2 cellular contexts compared by ENCODE assay signal in the genomic region with DNA sequence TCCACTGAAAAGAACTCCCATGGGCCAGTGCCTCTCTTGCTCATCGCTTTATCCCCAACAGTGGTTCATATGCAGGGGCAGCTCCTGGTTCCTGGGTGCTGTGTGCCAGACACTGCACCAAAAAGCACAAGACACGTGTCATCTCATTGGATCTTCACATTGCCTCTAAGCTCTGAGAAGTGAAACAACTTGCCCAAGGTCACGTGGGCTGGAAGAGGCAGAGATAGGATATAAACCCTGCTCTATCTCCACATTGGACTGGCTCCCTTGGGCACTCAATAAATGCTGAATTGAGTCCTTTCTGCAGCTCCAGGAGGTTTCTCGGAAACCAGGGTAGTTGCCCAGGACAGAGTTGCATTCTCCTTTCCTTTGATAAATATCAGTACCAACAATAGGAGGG.
TF ChIP-seq lines count a peak whose summit lies in the region.

No MANE protein-coding gene starts in this region.

TF ChIP-seq in HepG2, 621 proteins besides CTCF, POLR2A, EP300 and RAD21 (continued from another document):
- TF ChIP-seq, protein P1, sequence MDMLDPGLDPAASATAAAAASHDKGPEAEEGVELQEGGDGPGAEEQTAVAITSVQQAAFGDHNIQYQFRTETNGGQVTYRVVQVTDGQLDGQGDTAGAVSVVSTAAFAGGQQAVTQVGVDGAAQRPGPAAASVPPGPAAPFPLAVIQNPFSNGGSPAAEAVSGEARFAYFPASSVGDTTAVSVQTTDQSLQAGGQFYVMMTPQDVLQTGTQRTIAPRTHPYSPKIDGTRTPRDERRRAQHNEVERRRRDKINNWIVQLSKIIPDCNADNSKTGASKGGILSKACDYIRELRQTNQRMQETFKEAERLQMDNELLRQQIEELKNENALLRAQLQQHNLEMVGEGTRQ (IDR thresholded peaks at IDR 0.05; ENCODE audit: low read depth, low read length) = 0 out of 2 replicates have a peak, but pooled peaks have one; percentile 15
- TF ChIP-seq, protein P1 (CRISPR knock-in tag; IDR thresholded peaks at IDR 0.05; ENCODE audit: borderline replicate concordance) = no peak

TF ChIP-seq in GM12878, 131 proteins besides CTCF, POLR2A, EP300 and RAD21 (continued from another document):
- TF ChIP-seq, protein P2, sequence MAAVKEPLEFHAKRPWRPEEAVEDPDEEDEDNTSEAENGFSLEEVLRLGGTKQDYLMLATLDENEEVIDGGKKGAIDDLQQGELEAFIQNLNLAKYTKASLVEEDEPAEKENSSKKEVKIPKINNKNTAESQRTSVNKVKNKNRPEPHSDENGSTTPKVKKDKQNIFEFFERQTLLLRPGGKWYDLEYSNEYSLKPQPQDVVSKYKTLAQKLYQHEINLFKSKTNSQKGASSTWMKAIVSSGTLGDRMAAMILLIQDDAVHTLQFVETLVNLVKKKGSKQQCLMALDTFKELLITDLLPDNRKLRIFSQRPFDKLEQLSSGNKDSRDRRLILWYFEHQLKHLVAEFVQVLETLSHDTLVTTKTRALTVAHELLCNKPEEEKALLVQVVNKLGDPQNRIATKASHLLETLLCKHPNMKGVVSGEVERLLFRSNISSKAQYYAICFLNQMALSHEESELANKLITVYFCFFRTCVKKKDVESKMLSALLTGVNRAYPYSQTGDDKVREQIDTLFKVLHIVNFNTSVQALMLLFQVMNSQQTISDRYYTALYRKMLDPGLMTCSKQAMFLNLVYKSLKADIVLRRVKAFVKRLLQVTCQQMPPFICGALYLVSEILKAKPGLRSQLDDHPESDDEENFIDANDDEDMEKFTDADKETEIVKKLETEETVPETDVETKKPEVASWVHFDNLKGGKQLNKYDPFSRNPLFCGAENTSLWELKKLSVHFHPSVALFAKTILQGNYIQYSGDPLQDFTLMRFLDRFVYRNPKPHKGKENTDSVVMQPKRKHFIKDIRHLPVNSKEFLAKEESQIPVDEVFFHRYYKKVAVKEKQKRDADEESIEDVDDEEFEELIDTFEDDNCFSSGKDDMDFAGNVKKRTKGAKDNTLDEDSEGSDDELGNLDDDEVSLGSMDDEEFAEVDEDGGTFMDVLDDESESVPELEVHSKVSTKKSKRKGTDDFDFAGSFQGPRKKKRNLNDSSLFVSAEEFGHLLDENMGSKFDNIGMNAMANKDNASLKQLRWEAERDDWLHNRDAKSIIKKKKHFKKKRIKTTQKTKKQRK (IDR thresholded peaks at IDR 0.05; ENCODE audit: low read depth, low read length) = no peak
- TF ChIP-seq RAD51 (IDR thresholded peaks at IDR 0.05) (0 out of 2 replicates have a peak, but pooled peaks have one; percentile 13), MXI1 (IDR thresholded peaks at IDR 0.05; ENCODE audit: low read depth, low read length) (no peak)
- TF ChIP-seq, protein P3, sequence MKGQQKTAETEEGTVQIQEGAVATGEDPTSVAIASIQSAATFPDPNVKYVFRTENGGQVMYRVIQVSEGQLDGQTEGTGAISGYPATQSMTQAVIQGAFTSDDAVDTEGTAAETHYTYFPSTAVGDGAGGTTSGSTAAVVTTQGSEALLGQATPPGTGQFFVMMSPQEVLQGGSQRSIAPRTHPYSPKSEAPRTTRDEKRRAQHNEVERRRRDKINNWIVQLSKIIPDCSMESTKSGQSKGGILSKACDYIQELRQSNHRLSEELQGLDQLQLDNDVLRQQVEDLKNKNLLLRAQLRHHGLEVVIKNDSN (IDR thresholded peaks at IDR 0.05; ENCODE audit: borderline replicate concordance, extremely low read length, insufficient read depth, low read depth, low read length) = peak; percentile 16
